ENCODE assay signal across 8 cellular contexts in genomic region chr10:133159950-133160812, GRCh38. TPM values are rescaled to one million over a fixed set of nuclear protein-coding genes. Genes with fewer than 3 reads are reported as not detected.
DNase-seq lines count a peak whose midpoint lies in the region; ATAC-seq, FAIRE-seq and TF ChIP-seq lines count a peak whose summit lies in the region.

A gene with protein sequence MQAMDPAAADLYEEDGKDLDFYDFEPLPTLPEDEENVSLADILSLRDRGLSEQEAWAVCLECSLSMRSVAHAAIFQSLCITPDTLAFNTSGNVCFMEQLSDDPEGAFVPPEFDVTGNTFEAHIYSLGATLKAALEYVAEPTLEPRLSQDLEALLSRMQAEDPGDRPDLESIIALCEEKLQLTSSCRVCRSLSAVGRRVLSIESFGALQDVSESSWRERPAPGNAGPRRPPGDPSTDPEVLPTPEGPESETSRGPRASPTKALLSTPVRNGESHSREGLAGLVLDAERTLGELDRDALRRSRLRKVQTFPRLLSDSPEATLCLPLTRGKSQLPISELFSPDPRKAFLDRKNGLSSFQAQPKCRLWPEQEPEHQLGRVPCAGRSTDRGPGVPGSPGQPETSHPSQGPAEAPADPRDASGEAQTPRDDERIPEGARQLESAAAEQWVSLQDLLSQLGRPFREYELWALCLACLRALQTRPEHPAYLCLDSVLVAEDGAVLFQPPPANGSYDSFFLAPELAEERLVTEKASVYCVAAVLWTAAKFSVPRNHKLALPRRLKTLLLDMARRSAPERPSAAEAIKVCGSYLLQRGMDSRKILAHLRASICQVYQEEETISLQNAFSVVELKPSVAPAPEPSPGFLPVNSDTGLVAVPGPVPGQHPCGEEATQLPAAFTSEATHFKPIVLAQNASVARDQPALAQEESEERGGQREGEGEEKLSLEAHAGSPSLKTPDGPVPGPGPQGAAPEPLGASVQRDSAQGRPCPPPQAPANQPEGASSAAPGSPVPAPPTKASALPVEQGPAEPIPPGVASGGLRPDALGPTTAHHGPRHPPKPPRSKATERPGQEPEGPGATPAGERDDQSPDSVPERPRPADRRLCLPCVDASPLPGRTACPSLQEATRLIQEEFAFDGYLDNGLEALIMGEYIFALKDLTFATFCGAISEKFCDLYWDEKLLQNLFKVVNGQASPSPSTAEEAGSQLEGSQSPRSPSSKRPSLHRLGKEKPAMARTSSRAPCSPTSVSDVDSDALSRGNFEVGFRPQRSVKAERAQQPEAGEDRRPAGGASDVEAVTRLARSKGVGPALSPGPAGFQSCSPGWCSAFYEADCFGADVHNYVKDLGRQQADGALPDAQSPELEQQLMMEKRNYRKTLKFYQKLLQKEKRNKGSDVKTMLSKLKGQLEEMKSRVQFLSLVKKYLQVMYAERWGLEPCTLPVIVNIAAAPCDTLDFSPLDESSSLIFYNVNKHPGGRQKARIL (N-terminal part only) (plus strand): TSS chr10:133160219. CDS start chr10:133160468, 249 bp downstream.

- TF ChIP-seq POLR2A in breast epithelium (IDR thresholded peaks at IDR 0.05), result no peak

- H3K27me3 ChIP-seq in breast epithelium (peaks cover 5 to 23% of the 10 kb centered on the region in 2 donors), subcutaneous abdominal adipose tissue (ENCODE audit: control insufficient read depth in 5 of 5, insufficient read depth in 4 of 5, low read length in 5 of 5) (peaks cover 36 to 64% (median 45%) of the 10 kb centered on the region in 5 donors), small intestine (ENCODE audit: control insufficient read depth in 2 of 2, insufficient read depth in 2 of 2, low read length in 2 of 2) (peaks cover 6 to 17% of the 10 kb centered on the region in 2 donors)

- H3K4me1 ChIP-seq in breast epithelium (peaks cover 4 to 16% of the 10 kb centered on the region in 2 donors), kidney (ENCODE audit: control insufficient read depth in 1 of 2, insufficient read depth in 1 of 2, low read depth in 1 of 2, low read length in 2 of 2) (peaks cover 0 to 8% of the 10 kb centered on the region in 2 donors), subcutaneous abdominal adipose tissue (ENCODE audit: control insufficient read depth in 5 of 5, insufficient read depth in 5 of 5, low read length in 5 of 5) (peaks cover 0 to 13% (median 11%) of the 10 kb centered on the region in 5 donors), small intestine (ENCODE audit: control insufficient read depth in 2 of 2, insufficient read depth in 1 of 2, low read depth in 1 of 2, low read length in 1 of 2) (no peaks in the 10 kb centered on the region)

- intact Hi-C loops in breast epithelium (cut with DNase I; ENCODE audit: low total_unique reads) (no loop called here), kidney (cut with DNase I) (no loop called here)

- no peak within 1 kb of the TSS for H3K9ac ChIP-seq in kidney (ENCODE audit: low read length in 2 of 2)
- no peak within 1 kb of the TSS for H3K9ac ChIP-seq in subcutaneous abdominal adipose tissue (ENCODE audit: low read length in 5 of 5)

- WGBS in small intestine, 3 donors, result 1 to 4% (median 2%) methylated on average over 49 to 108 of the region's 108 CpGs

- no peak for FAIRE-seq in kidney (lab: Jason Lieb, UNC)
- FAIRE-seq in small intestine (lab: Jason Lieb, UNC), result no peak

- no peak for ATAC-seq in GM21576 (IDR thresholded peaks at IDR 0.05; ENCODE audit: unreplicated experiment)

- H3K4me3 ChIP-seq in AG10803 (ENCODE audit: low read length) (peak within 1 kb of the TSS; percentile 56), HFF-Myc (replicated peaks; ENCODE audit: low read depth, low read length) (peak within 1 kb of the TSS; percentile 37), breast epithelium (peak within 1 kb of the TSS; percentile 24 to 80 (median 67)), kidney (ENCODE audit: low read length in 2 of 2) (peak within 1 kb of the TSS in 1 of 2 donors; percentile 47), subcutaneous abdominal adipose tissue (ENCODE audit: low read depth in 1 of 5, low read length in 5 of 5) (peak within 1 kb of the TSS in 4 of 5 donors; percentile 34 to 53 (median 42)), small intestine (ENCODE audit: low read depth in 1 of 2, low read length in 2 of 2) (peak within 1 kb of the TSS in 1 of 2 donors; percentile 58)

- H3K36me3 ChIP-seq in breast epithelium (no peaks in the 10 kb centered on the region), kidney (ENCODE audit: control insufficient read depth in 1 of 2, insufficient read depth in 2 of 2, low read length in 2 of 2) (no peaks in the 10 kb centered on the region), subcutaneous abdominal adipose tissue (ENCODE audit: control insufficient read depth in 5 of 5, insufficient read depth in 5 of 5, low read length in 5 of 5) (no peaks in the 10 kb centered on the region), small intestine (ENCODE audit: control insufficient read depth in 2 of 2, insufficient read depth in 2 of 2, low read length in 2 of 2) (no peaks in the 10 kb centered on the region)

- TF ChIP-seq CTCF in AG10803 (conservative IDR thresholded peaks at IDR 0.05; ENCODE audit: low read length) (no peak), HFF-Myc (IDR thresholded peaks at IDR 0.05; ENCODE audit: low read depth, low read length, missing control alignments) (no peak), breast epithelium (IDR thresholded peaks at IDR 0.05) (no peak), kidney (IDR thresholded peaks at IDR 0.05; ENCODE audit: borderline replicate concordance, extremely low read depth, insufficient read depth) (no peak)

- no peaks in the 10 kb centered on the region for H3K9me3 ChIP-seq in breast epithelium
- no peaks in the 10 kb centered on the region for H3K9me3 ChIP-seq in kidney (ENCODE audit: control insufficient read depth in 1 of 2, low read length in 2 of 2)
- no peaks in the 10 kb centered on the region for H3K9me3 ChIP-seq in subcutaneous abdominal adipose tissue (ENCODE audit: control insufficient read depth in 5 of 5, low read length in 5 of 5)
- no peaks in the 10 kb centered on the region for H3K9me3 ChIP-seq in small intestine (ENCODE audit: control insufficient read depth, low read depth)

- no peak within 1 kb of the TSS for H3K27ac ChIP-seq in breast epithelium
- no peak within 1 kb of the TSS for H3K27ac ChIP-seq in kidney (ENCODE audit: low read depth in 2 of 2, low read length in 2 of 2)
- no peak within 1 kb of the TSS for H3K27ac ChIP-seq in subcutaneous abdominal adipose tissue (ENCODE audit: low read depth, low read length)
- no peak within 1 kb of the TSS for H3K27ac ChIP-seq in small intestine (ENCODE audit: low read depth in 1 of 2, low read length in 1 of 2)

- peak; percentile 11 for DNase-seq in AG10803 (ENCODE audit: low read depth)
- DNase-seq in HFF-Myc (ENCODE audit: extremely low read depth, low read depth), result no peak
- DNase-seq in breast epithelium (ENCODE audit: low spot score in 2 of 2), result peak in 1 of 2 donors; percentile 49
- peak; percentile 84 for DNase-seq in kidney
- DNase-seq in small intestine, result no peak
- DNase-seq in SIG-M5 treated with dmso at 0.1 percent for 504 hours (lab: John Stamatoyannopoulos, UW; ENCODE audit: unreplicated experiment), result no peak

RNA-seq across cellular contexts. Expression of the gene that starts here (rescaled TPM):
- total RNA-seq in breast epithelium (1 to 10 TPM in 1 of 3 donors, under 1 TPM in 1, not detected in 1; 0.98 to 2.3 TPM), kidney (8.7 TPM)
- polyA plus RNA-seq in kidney (ENCODE audit: insufficient read depth, low read depth, low replicate concordance) (0.43 TPM), small intestine (under 1 TPM in 1 of 3 donors, not detected in 2; 0.37 TPM)

Comparison
In these comparisons a context has a peak if more than half of its experiments do, and no peak if none do; other contexts are left out.
1. DNase-seq: peak in AG10803 (single experiment) and kidney (single experiment); none in HFF-Myc (single experiment), small intestine (single experiment) and SIG-M5 treated with dmso at 0.1 percent for 504 hours (single experiment).